15 cellular contexts compared by ENCODE assay signal in the genomic region with DNA sequence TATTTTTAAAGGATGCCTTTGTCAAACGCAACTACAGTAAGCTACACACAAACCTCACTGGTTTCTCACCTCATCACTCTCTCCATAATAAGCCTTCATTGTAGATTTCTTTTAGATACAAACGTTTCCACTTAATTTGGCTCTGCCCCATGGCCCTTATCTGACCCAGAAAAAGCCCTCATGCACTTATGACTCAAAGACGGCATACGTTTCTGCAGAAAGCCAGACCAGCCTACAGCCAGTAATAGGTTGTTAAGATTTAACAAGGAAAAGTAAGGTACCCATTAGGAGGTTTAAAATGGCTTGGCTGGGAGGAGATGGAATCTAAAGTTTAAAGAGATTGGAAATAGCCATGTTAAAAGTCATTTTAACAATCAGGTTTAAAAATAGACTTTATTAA.
"Had no signal": no experiment of that assay in that cellular context is flagged by ENCODE, and none has a peak within 500 bp of the region (broad histone marks: within the 10 kb centered on the region; RNA-seq: fewer than 3 reads in every experiment).

No MANE protein-coding gene starts in this region.

- DNase-seq: activated B cell treated with CpG ODN at 0.5 μM for 24 hours; activated CD4-positive, alpha-beta T cell treated with anti-CD3 and anti-CD28 coated beads, Interleukin-2, amount 10 ng/mL, durations not matched to agents 24 days and 14 days; activated naive CD4-positive, alpha-beta T cell treated with anti-CD3 and anti-CD28 coated beads, Interleukin-2, amount 10 ng/mL, durations not matched to agents 7 days and 5 days; activated T-cell treated with anti-CD3 and anti-CD28 coated beads for 4 hours; foreskin keratinocyte; heart left ventricle; mesendoderm; nephron progenitor cell; ovary; stimulated activated CD4-positive, alpha-beta T cell treated with anti-CD3 and anti-CD28 coated beads, Interleukin-4, amount 100 ng/mL, for 1 hour; stimulated activated CD8-positive, alpha-beta memory T cell treated with anti-CD3 and anti-CD28 coated beads, Interleukin-4, amount 100 ng/mL, for 48 hours; stimulated activated naive CD8-positive, alpha-beta T cell treated with anti-CD3 and anti-CD28 coated beads, Interleukin-15, Interleukin-2, amounts not matched to agents 100 U/mL and 50 U/mL, for 24 hours; T-helper 17 cell; upper lobe of left lung had no signal

- H3K36me3 ChIP-seq: heart left ventricle, ovary, suprapubic skin, upper lobe of left lung had no signal

- ATAC-seq: foreskin keratinocyte; heart left ventricle; stimulated activated naive CD8-positive, alpha-beta T cell treated with anti-CD3 and anti-CD28 coated beads, Interleukin-15, Interleukin-2, amounts not matched to agents 100 U/mL and 50 U/mL, for 24 hours; T-helper 17 cell had no signal

- H3K4me1 ChIP-seq: foreskin keratinocyte, suprapubic skin, upper lobe of left lung had no signal

- H3K9me3 ChIP-seq: heart left ventricle, ovary, suprapubic skin, upper lobe of left lung had no signal

- H3K4me3 ChIP-seq: heart left ventricle, ovary, suprapubic skin, upper lobe of left lung had no signal

- H3K27me3 ChIP-seq: foreskin keratinocyte, heart left ventricle, ovary, suprapubic skin, upper lobe of left lung had no signal

- H3K27ac ChIP-seq: foreskin keratinocyte, heart left ventricle, ovary, suprapubic skin, upper lobe of left lung had no signal
